In the genomic region with DNA sequence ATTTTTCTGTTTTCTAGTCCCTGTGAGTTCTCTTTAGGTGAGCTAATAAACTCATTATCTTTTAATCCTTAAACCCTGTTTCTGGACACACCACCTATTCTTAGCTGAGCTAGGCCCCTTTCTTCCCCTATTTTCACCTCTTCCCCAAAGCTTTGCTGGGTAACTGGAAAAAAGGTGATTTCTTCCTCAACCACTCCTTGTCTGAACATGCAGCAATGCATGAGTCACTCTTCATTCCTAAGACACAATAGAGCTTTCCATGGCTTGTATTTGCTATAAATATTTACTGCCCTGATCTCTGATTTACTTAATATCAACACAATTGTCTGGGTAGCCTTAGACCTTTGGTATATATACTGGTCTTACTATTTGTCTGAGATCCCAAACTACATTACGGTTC, we compare ENCODE assay signal across 18 cellular contexts.
A peak's percentile ranks its signal among the peaks of the same experiment; 100 is the strongest.
DNase-seq lines count a peak whose midpoint lies in the region; ATAC-seq, FAIRE-seq and TF ChIP-seq lines count a peak whose summit lies in the region.
"Had no signal": no experiment of that assay in that cellular context is flagged by ENCODE, and none has a peak within 500 bp of the region (broad histone marks: within the 10 kb centered on the region; RNA-seq: fewer than 3 reads in every experiment).

No MANE protein-coding gene starts in this region.

- TF ChIP-seq CTCF in RWPE2 (IDR thresholded peaks at IDR 0.05; ENCODE audit: poor library complexity, severe bottlenecking) (no peak), progenitor cell of endocrine pancreas (IDR thresholded peaks at IDR 0.05; ENCODE audit: unreplicated experiment) (no peak), Peyer's patch (IDR thresholded peaks at IDR 0.05) (no peak)

- no peak overlapping the region for H3K4me3 Mint-ChIP-seq in progenitor cell of endocrine pancreas (ENCODE audit: low read depth)
- H3K4me3 Mint-ChIP-seq: T-helper 2 cell treated with Interferon-gamma antibody and Interleukin-4, amounts not matched to agents 5 μg/mL and 100 μg/mL, for 36 hours had no signal

- H3K36me3 Mint-ChIP-seq in progenitor cell of endocrine pancreas (ENCODE audit: insufficient read depth) = peaks cover 3% of the 10 kb centered on the region

- FAIRE-seq in RCC 7860 (lab: Jason Lieb, UNC) = no peak

- H3K9me3 ChIP-seq in RWPE2 (ENCODE audit: severe bottlenecking) (no peaks in the 10 kb centered on the region), Peyer's patch (no peaks in the 10 kb centered on the region)
- H3K9me3 ChIP-seq: BE2C, HAP-1, lower lobe of right lung, uterus had no signal

- no peaks in the 10 kb centered on the region for H3K27me3 ChIP-seq in RWPE2 (ENCODE audit: insufficient read depth, poor library complexity, severe bottlenecking)
- H3K27me3 ChIP-seq in Peyer's patch = no peaks in the 10 kb centered on the region
- H3K27me3 ChIP-seq: uterus had no signal

- ATAC-seq in RWPE2 (ENCODE audit: low read depth) (peak; percentile 79), esophagus mucosa (peak; percentile 75), GM21360 (IDR thresholded peaks at IDR 0.05; ENCODE audit: unreplicated experiment) (no peak)

- no peak for TF ChIP-seq POLR2A in Peyer's patch (IDR thresholded peaks at IDR 0.05)

- H3K36me3 ChIP-seq in RWPE2 (ENCODE audit: low read depth) (no peaks in the 10 kb centered on the region), Peyer's patch (no peaks in the 10 kb centered on the region)
- H3K36me3 ChIP-seq: BE2C, HAP-1, lower lobe of right lung, uterus had no signal

- H3K9me3 Mint-ChIP-seq in progenitor cell of endocrine pancreas (ENCODE audit: low read depth) = peaks cover 23% of the 10 kb centered on the region
- H3K9me3 Mint-ChIP-seq: T-helper 2 cell treated with Interferon-gamma antibody and Interleukin-4, amounts not matched to agents 5 μg/mL and 100 μg/mL, for 36 hours had no signal

- no peaks in the 10 kb centered on the region for H3K27me3 Mint-ChIP-seq in progenitor cell of endocrine pancreas

- H3K27ac ChIP-seq in RWPE2 (ENCODE audit: poor library complexity, severe bottlenecking) (peak overlapping the region; percentile 100), Peyer's patch (peak overlapping the region in 2 of 4 donors; percentile 34 to 57)
- H3K27ac ChIP-seq: lower lobe of right lung, uterus had no signal

- H3K4me1 ChIP-seq in RWPE2 (ENCODE audit: insufficient read depth, poor library complexity, severe bottlenecking) (peaks cover 37% of the 10 kb centered on the region), Peyer's patch (peaks cover 0 to 5% (median 0%) of the 10 kb centered on the region in 4 donors)
- H3K4me1 ChIP-seq: BE2C, HAP-1, lower lobe of right lung, uterus had no signal

- H3K4me3 ChIP-seq in RWPE2 (ENCODE audit: severe bottlenecking) = no peak overlapping the region
- H3K4me3 ChIP-seq in Peyer's patch = no peak overlapping the region
- H3K4me3 ChIP-seq: HAP-1, lower lobe of right lung, uterus had no signal

- H3K27ac Mint-ChIP-seq in progenitor cell of endocrine pancreas = peak overlapping the region; percentile 86
- H3K27ac Mint-ChIP-seq: T-helper 2 cell treated with Interferon-gamma antibody and Interleukin-4, amounts not matched to agents 5 μg/mL and 100 μg/mL, for 36 hours had no signal

- DNase-seq in EH (ENCODE audit: low read depth) = peak; percentile 13
- DNase-seq in RWPE2 (ENCODE audit: low spot score) = no peak
- no peak for DNase-seq in progenitor cell of endocrine pancreas (ENCODE audit: low spot score, unreplicated experiment)
- no peak for DNase-seq in activated gamma-delta T cell treated with Interleukin-2 at 50 U/mL for 16 hours
- DNase-seq in Peyer's patch = no peak
- no peak for DNase-seq in RCC 7860 (ENCODE audit: low spot score)
- DNase-seq: activated CD4-positive, alpha-beta T cell treated with anti-CD3 and anti-CD28 coated beads, Interleukin-2, amount 50 U/mL, for 1 hour; anterior cingulate cortex; BE2C; DND-41; lower lobe of right lung; NCI-H1092 treated with DMSO at 0.1 percent for 48 hours; nucleus accumbens; uterus had no signal

- peaks cover 19% of the 10 kb centered on the region for H3K4me1 Mint-ChIP-seq in progenitor cell of endocrine pancreas (ENCODE audit: low read depth)
